Comparison of ENCODE assay signal across 16 cellular contexts in the genomic region with DNA sequence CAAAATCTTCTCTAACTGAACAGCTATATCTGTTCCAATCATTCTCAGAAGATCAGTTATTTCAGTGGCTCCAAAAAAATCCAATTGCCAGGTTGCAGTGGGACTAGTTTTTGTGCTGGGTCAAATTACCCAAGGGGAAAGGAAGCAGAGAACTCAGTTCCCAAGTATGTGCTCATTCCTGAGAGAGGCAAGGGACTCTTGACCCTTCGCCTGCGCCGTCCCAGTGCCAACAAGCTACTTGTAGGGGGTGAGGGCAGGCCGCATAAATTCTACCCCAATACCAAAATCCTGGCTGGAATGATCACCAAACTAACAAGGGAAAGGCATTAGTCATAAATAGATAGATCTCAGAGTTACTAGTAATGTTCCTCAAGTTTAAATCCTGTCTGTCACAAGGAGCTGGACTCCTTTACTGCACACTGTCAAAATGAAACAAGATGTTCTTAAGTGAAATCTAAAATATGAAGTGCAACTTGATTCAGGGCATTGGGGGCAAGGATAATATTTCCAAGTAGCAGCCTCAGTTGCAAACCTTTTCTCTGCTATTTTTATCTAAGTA. TPM values are rescaled to one million over a fixed set of nuclear protein-coding genes. Genes with fewer than 3 reads are reported as not detected.
A peak's percentile ranks its signal among the peaks of the same experiment; 100 is the strongest.
DNase-seq lines count a peak whose midpoint lies in the region; ATAC-seq and TF ChIP-seq lines count a peak whose summit lies in the region.
"Had no signal": no experiment of that assay in that cellular context is flagged by ENCODE, and none has a peak within 500 bp of the region (broad histone marks: within the 10 kb centered on the region; RNA-seq: fewer than 3 reads in every experiment).

No MANE protein-coding gene starts in this region.

- H3K4me1 ChIP-seq in breast epithelium (no peaks in the 10 kb centered on the region), left lung (no peaks in the 10 kb centered on the region), thyroid gland (peaks cover 14 to 16% of the 10 kb centered on the region in 2 donors)
- H3K4me1 ChIP-seq: A549 had no signal

- intact Hi-C loops in MCF 10A (cut with micrococcal nuclease) (no loop called here), breast epithelium (cut with DNase I; ENCODE audit: low total_unique reads) (no loop called here), left lung (cut with DNase I) (no loop called here), thyroid gland (cut with DNase I) (no loop called here)

- no peak overlapping the region for H3K4me3 Mint-ChIP-seq in MCF 10A (ENCODE audit: unreplicated experiment)
- no peak overlapping the region for H3K4me3 Mint-ChIP-seq in nephron progenitor cell
- H3K4me3 Mint-ChIP-seq: CD4-positive, alpha-beta T cell; GM23338 had no signal

- ATAC-seq in left lung (peak; percentile 89), HG02981 (IDR thresholded peaks at IDR 0.05; ENCODE audit: unreplicated experiment) (no peak), HG02678 (IDR thresholded peaks at IDR 0.05; ENCODE audit: unreplicated experiment) (no peak)
- ATAC-seq: A549, GM23338 had no signal

- CTCF ChIA-PET in MCF 10A (lab: Yijun Ruan, JAX), result no interaction called here

- H3K27ac Mint-ChIP-seq in MCF 10A (ENCODE audit: low read depth, unreplicated experiment) (peak overlapping the region; percentile 47), nephron progenitor cell (peak overlapping the region; percentile 54)
- H3K27ac Mint-ChIP-seq: CD4-positive, alpha-beta T cell; GM23338 had no signal

- TF ChIP-seq CTCF in MCF 10A (IDR thresholded peaks at IDR 0.05; ENCODE audit: unreplicated experiment) (no peak), breast epithelium (IDR thresholded peaks at IDR 0.05) (no peak), left lung (IDR thresholded peaks at IDR 0.05) (no peak), nephron progenitor cell (IDR thresholded peaks at IDR 0.05) (no peak), thyroid gland (IDR thresholded peaks at IDR 0.05) (no peak)

- TF ChIP-seq POLR2A in breast epithelium (IDR thresholded peaks at IDR 0.05) (no peak), thyroid gland (IDR thresholded peaks at IDR 0.05) (no peak)

- H3K27me3 ChIP-seq in breast epithelium (no peaks in the 10 kb centered on the region), left lung (no peaks in the 10 kb centered on the region), thyroid gland (no peaks in the 10 kb centered on the region)

- BruUV-seq in MCF 10A (replicated peaks; lab: Mats Ljungman, UMichigan), result no TSS peak

- H3K4me3 ChIP-seq in breast epithelium (no peak overlapping the region), left lung (no peak overlapping the region), thyroid gland (replicated peaks in 1 of 3) (no peak overlapping the region)
- H3K4me3 ChIP-seq: A549, GM23338 had no signal

- 56 to 58% methylated on average over 4 of the region's 4 CpGs for WGBS in thyroid gland, 2 donors

- DNase-seq in MCF 10A (ENCODE audit: unreplicated experiment) (no peak), breast epithelium (ENCODE audit: low spot score in 2 of 2) (no peak), left lung (peak in 1 of 2 donors; percentile 35), nephron progenitor cell (no peak), thyroid gland (peak; percentile 47 to 55), SKM-1 (lab: John Stamatoyannopoulos, UW; ENCODE audit: unreplicated experiment) (no peak)
- DNase-seq: AML-193; Caco-2; CD4-positive, alpha-beta T cell; HCEC 1CT had no signal

- H3K27ac ChIP-seq in breast epithelium (no peak overlapping the region), left lung (no peak overlapping the region), thyroid gland (peak overlapping the region; percentile 13 to 38 (median 15))
- H3K27ac ChIP-seq: 22Rv1, A549, C4-2B had no signal

- H3K36me3 ChIP-seq in breast epithelium (no peaks in the 10 kb centered on the region), left lung (peaks cover 0 to 15% of the 10 kb centered on the region in 2 donors), thyroid gland (no peaks in the 10 kb centered on the region)

- POLR2A ChIA-PET in MCF 10A (lab: Yijun Ruan, JAX), result interaction anchor here (2.4 kb wide), 1 partner anchor 11 kb away, joined by 12 read pairs; no protein-coding TSS in a partner anchor

- H3K36me3 Mint-ChIP-seq in MCF 10A (ENCODE audit: insufficient read depth, unreplicated experiment) (peaks cover 14% of the 10 kb centered on the region), nephron progenitor cell (ENCODE audit: low read depth) (peaks cover 24% of the 10 kb centered on the region)

- H3K27me3 Mint-ChIP-seq in MCF 10A (ENCODE audit: insufficient read depth, unreplicated experiment) (no peaks in the 10 kb centered on the region), nephron progenitor cell (ENCODE audit: low read depth, poor library complexity) (no peaks in the 10 kb centered on the region)
- H3K27me3 Mint-ChIP-seq: CD4-positive, alpha-beta T cell had no signal

- H3K9me3 Mint-ChIP-seq in MCF 10A (ENCODE audit: unreplicated experiment), result no peaks in the 10 kb centered on the region
- no peaks in the 10 kb centered on the region for H3K9me3 Mint-ChIP-seq in nephron progenitor cell
- H3K9me3 Mint-ChIP-seq: CD4-positive, alpha-beta T cell; GM23338 had no signal

- H3K9me3 ChIP-seq in breast epithelium (no peaks in the 10 kb centered on the region), left lung (no peaks in the 10 kb centered on the region), thyroid gland (no peaks in the 10 kb centered on the region)
- H3K9me3 ChIP-seq: A549, Caco-2 had no signal

- peaks cover 6% of the 10 kb centered on the region for H3K4me1 Mint-ChIP-seq in MCF 10A (ENCODE audit: insufficient read depth, unreplicated experiment)
- no peaks in the 10 kb centered on the region for H3K4me1 Mint-ChIP-seq in nephron progenitor cell

RNA-seq across cellular contexts. Expression of a gene that starts 50.6 kb away (rescaled TPM):
- total RNA-seq in MCF 10A (2022), result 22.5 and 25.8 TPM in 2 replicates
- 10 to 100 TPM; 17.1 to 24.6 (median 17.7) TPM for total RNA-seq in breast epithelium
- 10 to 100 TPM; 18.3 to 24.8 TPM for total RNA-seq in left lung
- 10 to 100 TPM; 15.7 to 30.8 (median 29.1) TPM for total RNA-seq in thyroid gland

Comparison
In these comparisons a context has a peak if more than half of its experiments do, and no peak if none do; other contexts are left out.
1. DNase-seq: peak in thyroid gland (2 of 2); none in MCF 10A (single experiment), breast epithelium (0 of 2), nephron progenitor cell (single experiment) and SKM-1 (single experiment).
2. H3K27ac ChIP-seq: peak in thyroid gland (3 of 3); none in breast epithelium (0 of 2) and left lung (0 of 2).